Comparison of ENCODE assay signal across 13 cellular contexts in the genomic region with DNA sequence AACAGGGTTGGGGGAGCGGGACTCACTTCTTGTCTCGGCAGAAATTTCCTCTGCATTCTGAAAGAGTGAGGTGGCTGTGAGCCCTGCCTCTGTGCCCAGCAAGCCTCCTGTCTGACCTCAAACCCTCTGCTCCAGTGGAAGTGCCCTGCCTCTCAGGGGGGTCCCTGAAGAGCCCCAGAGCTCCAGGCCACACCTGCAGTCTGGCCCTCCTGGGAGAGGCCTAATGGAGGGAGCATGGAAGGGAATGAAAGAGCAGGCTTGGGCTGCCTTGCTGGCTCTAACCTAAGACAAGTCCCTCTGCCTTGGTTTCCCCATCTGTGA. TPM values are rescaled to one million over a fixed set of nuclear protein-coding genes. Genes with fewer than 3 reads are reported as not detected.
DNase-seq lines count a peak whose midpoint lies in the region; ATAC-seq and TF ChIP-seq lines count a peak whose summit lies in the region.
"Had no signal": no experiment of that assay in that cellular context is flagged by ENCODE, and none has a peak within 500 bp of the region (broad histone marks: within the 10 kb centered on the region; RNA-seq: fewer than 3 reads in every experiment).

No MANE protein-coding gene starts in this region.

- H3K4me2 ChIP-seq in Loucy (ENCODE audit: low read depth, low read length, poor library complexity, severe bottlenecking) = peak overlapping the region; percentile 67

- no peaks in the 10 kb centered on the region for H3K9me2 ChIP-seq in Loucy (replicated peaks; ENCODE audit: low read depth, low read length)

- H3K27me3 Mint-ChIP-seq in activated T-helper 1 cell treated with anti-CD3 and anti-CD28 coated beads, Interleukin-12 subunit alpha, Interleukin-12 subunit beta, Interleukin-2, Interleukin-4 antibody, amounts not matched to agents 30 ng/mL and 10 ng/mL and 1 ng/mL, durations not matched to agents 14 hours and 24 hours and 36 hours (ENCODE audit: insufficient read depth) = peaks cover 2% of the 10 kb centered on the region
- peaks cover 2% of the 10 kb centered on the region for H3K27me3 Mint-ChIP-seq in CD8-positive, alpha-beta T cell (ENCODE audit: low read depth)

- POLR2A ChIA-PET in CD8-positive, alpha-beta T cell (lab: Charles Lee) = no interaction called here

- H3K9me3 ChIP-seq in Loucy (ENCODE audit: insufficient read depth, low read depth, low read length) (no peaks in the 10 kb centered on the region), mucosa of stomach (ENCODE audit: control insufficient read depth, low read length) (no peaks in the 10 kb centered on the region)
- H3K9me3 ChIP-seq in CD8-positive, alpha-beta T cell (ENCODE audit: low read length) = no peaks in the 10 kb centered on the region
- H3K9me3 ChIP-seq: neutrophil had no signal

- H3K4me1 Mint-ChIP-seq in activated T-helper 1 cell treated with anti-CD3 and anti-CD28 coated beads, Interleukin-12 subunit alpha, Interleukin-12 subunit beta, Interleukin-2, Interleukin-4 antibody, amounts not matched to agents 30 ng/mL and 10 ng/mL and 1 ng/mL, durations not matched to agents 14 hours and 24 hours and 36 hours (ENCODE audit: low read depth) = no peaks in the 10 kb centered on the region
- H3K4me1 Mint-ChIP-seq in CD8-positive, alpha-beta T cell (ENCODE audit: low read depth) = peaks cover 6% of the 10 kb centered on the region

- CTCF ChIA-PET in CD8-positive, alpha-beta T cell (lab: Charles Lee) = interaction anchor here (0.7 to 1.8 kb wide), 4 partner anchors 8 to 16 kb away, joined by 3 to 4 read pairs (median 4); no protein-coding TSS in a partner anchor

- H3K27ac Mint-ChIP-seq in activated T-helper 1 cell treated with anti-CD3 and anti-CD28 coated beads, Interleukin-12 subunit alpha, Interleukin-12 subunit beta, Interleukin-2, Interleukin-4 antibody, amounts not matched to agents 30 ng/mL and 10 ng/mL and 1 ng/mL, durations not matched to agents 14 hours and 24 hours and 36 hours = no peak overlapping the region
- no peak overlapping the region for H3K27ac Mint-ChIP-seq in CD8-positive, alpha-beta T cell

- H4K20me1 ChIP-seq in Loucy (ENCODE audit: insufficient read depth, low read length, poor library complexity, severe bottlenecking) = no peaks in the 10 kb centered on the region

- TF ChIP-seq CTCF in Loucy (conservative IDR thresholded peaks at IDR 0.05; ENCODE audit: low read length) (no peak), dorsolateral prefrontal cortex (IDR thresholded peaks at IDR 0.05 in 54 of 56, conservative IDR thresholded peaks at IDR 0.05 in 2 of 56; ENCODE audit: low read depth in 1 of 56, partially characterized antibody in 56 of 56) (no peak)
- no peak for TF ChIP-seq CTCF in CD8-positive, alpha-beta T cell (IDR thresholded peaks at IDR 0.05)

- H3K9me3 Mint-ChIP-seq in activated T-helper 1 cell treated with anti-CD3 and anti-CD28 coated beads, Interleukin-12 subunit alpha, Interleukin-12 subunit beta, Interleukin-2, Interleukin-4 antibody, amounts not matched to agents 30 ng/mL and 10 ng/mL and 1 ng/mL, durations not matched to agents 14 hours and 24 hours and 36 hours = no peaks in the 10 kb centered on the region
- no peaks in the 10 kb centered on the region for H3K9me3 Mint-ChIP-seq in CD8-positive, alpha-beta T cell

- H3K4me3 ChIP-seq in Loucy (ENCODE audit: low read length, poor library complexity, severe bottlenecking) (no peak overlapping the region), dorsolateral prefrontal cortex (peak overlapping the region in 1 of 59 donors; percentile 2), mucosa of stomach (ENCODE audit: low read length) (no peak overlapping the region)
- no peak overlapping the region for H3K4me3 ChIP-seq in CD8-positive, alpha-beta T cell (ENCODE audit: low read depth, low read length)

- no peak overlapping the region for H3K9ac ChIP-seq in Loucy (ENCODE audit: low read depth, low read length, poor library complexity, severe bottlenecking)
- H3K9ac ChIP-seq in mucosa of stomach (ENCODE audit: low read length) = peak overlapping the region; percentile 46

- H3K79me2 ChIP-seq in Loucy (ENCODE audit: insufficient read depth, low read length) = peaks cover 3% of the 10 kb centered on the region; the same call in 1 of the 2 replicates

- DNase-seq in dorsolateral prefrontal cortex (no peak), globus pallidus (ENCODE audit: low spot score) (no peak), NCI-H146 (lab: John Stamatoyannopoulos, UW) (no peak)
- no peak for DNase-seq in activated T-helper 1 cell treated with anti-CD3 and anti-CD28 coated beads, Interleukin-12 subunit alpha, Interleukin-12 subunit beta, Interleukin-2, Interleukin-4 antibody, amounts not matched to agents 30 ng/mL and 10 ng/mL and 1 ng/mL, durations not matched to agents 14 hours and 24 hours and 36 hours (ENCODE audit: low spot score)
- no peak for DNase-seq in CD8-positive, alpha-beta T cell
- DNase-seq: cortex of kidney, NCI-H187, PC-3 had no signal

- no peaks in the 10 kb centered on the region for H3K36me3 Mint-ChIP-seq in activated T-helper 1 cell treated with anti-CD3 and anti-CD28 coated beads, Interleukin-12 subunit alpha, Interleukin-12 subunit beta, Interleukin-2, Interleukin-4 antibody, amounts not matched to agents 30 ng/mL and 10 ng/mL and 1 ng/mL, durations not matched to agents 14 hours and 24 hours and 36 hours (ENCODE audit: low read depth)
- no peaks in the 10 kb centered on the region for H3K36me3 Mint-ChIP-seq in CD8-positive, alpha-beta T cell

- intact Hi-C loops in dorsolateral prefrontal cortex (cut with DNase I) = no loop called here
- intact Hi-C loops in activated T-helper 1 cell treated with anti-CD3 and anti-CD28 coated beads, Interleukin-12 subunit alpha, Interleukin-12 subunit beta, Interleukin-2, Interleukin-4 antibody, amounts not matched to agents 30 ng/mL and 10 ng/mL and 1 ng/mL, durations not matched to agents 14 hours and 24 hours and 36 hours (cut with micrococcal nuclease) = no loop called here
- intact Hi-C loops in CD8-positive, alpha-beta T cell (cut with DNase I, micrococcal nuclease) = no loop called here

- no peak overlapping the region for H3K4me3 Mint-ChIP-seq in activated T-helper 1 cell treated with anti-CD3 and anti-CD28 coated beads, Interleukin-12 subunit alpha, Interleukin-12 subunit beta, Interleukin-2, Interleukin-4 antibody, amounts not matched to agents 30 ng/mL and 10 ng/mL and 1 ng/mL, durations not matched to agents 14 hours and 24 hours and 36 hours
- H3K4me3 Mint-ChIP-seq in CD8-positive, alpha-beta T cell = no peak overlapping the region

- H3K36me3 ChIP-seq in Loucy (ENCODE audit: insufficient read depth, low read length) (no peaks in the 10 kb centered on the region), mucosa of stomach (ENCODE audit: control insufficient read depth, insufficient read depth, low read length) (no peaks in the 10 kb centered on the region)
- H3K36me3 ChIP-seq in CD8-positive, alpha-beta T cell (ENCODE audit: insufficient read depth, low read length) = no peaks in the 10 kb centered on the region
- H3K36me3 ChIP-seq: neutrophil had no signal

- H3K4me1 ChIP-seq in Loucy (ENCODE audit: insufficient read depth, low read length, poor library complexity, severe bottlenecking) (peaks cover 55% of the 10 kb centered on the region), mucosa of stomach (ENCODE audit: control insufficient read depth, insufficient read depth, low read length) (peaks cover 48% of the 10 kb centered on the region)
- peaks cover 11% of the 10 kb centered on the region for H3K4me1 ChIP-seq in CD8-positive, alpha-beta T cell (ENCODE audit: insufficient read depth, low read length)

- ATAC-seq in CD8-positive, alpha-beta T cell = no peak
- ATAC-seq: PC-3 had no signal

- no peaks in the 10 kb centered on the region for H3F3A ChIP-seq in Loucy (ENCODE audit: low read depth)

- no peak overlapping the region for H2AFZ ChIP-seq in Loucy (ENCODE audit: low read length)

- H3K27me3 ChIP-seq in Loucy (ENCODE audit: insufficient read depth, low read length, poor library complexity, severe bottlenecking) (no peaks in the 10 kb centered on the region), dorsolateral prefrontal cortex (no peaks in the 10 kb centered on the region), mucosa of stomach (ENCODE audit: control insufficient read depth, insufficient read depth, low read length) (no peaks in the 10 kb centered on the region)
- H3K27me3 ChIP-seq in CD8-positive, alpha-beta T cell (ENCODE audit: insufficient read depth, low read length) = no peaks in the 10 kb centered on the region
- H3K27me3 ChIP-seq: neutrophil had no signal

- H3K27ac ChIP-seq in dorsolateral prefrontal cortex = peak overlapping the region in 48 of 59 donors; percentile 15 to 92 (median 66)
- H3K27ac ChIP-seq in temporal lobe (ENCODE audit: low read depth, low read length) = peak overlapping the region; percentile 70
- H3K27ac ChIP-seq in CD8-positive, alpha-beta T cell (ENCODE audit: low read depth, low read length) = no peak overlapping the region

RNA-seq across cellular contexts. Expression of a gene that starts 14.9 kb away (rescaled TPM):
- 100 to 1,000 TPM in 102 of 120 experiments, 10 to 100 TPM in 18; 74.0 to 177 (median 117) TPM for total RNA-seq in dorsolateral prefrontal cortex
- total RNA-seq in temporal lobe = 17.9 TPM
- total RNA-seq in activated T-helper 1 cell treated with anti-CD3 and anti-CD28 coated beads, Interleukin-12 subunit alpha, Interleukin-12 subunit beta, Interleukin-2, Interleukin-4 antibody, amounts not matched to agents 30 ng/mL and 10 ng/mL and 1 ng/mL, durations not matched to agents 14 hours and 24 hours and 36 hours = 0.05 TPM in 1 of 2 replicates, not detected in the other
- total RNA-seq in CD8-positive, alpha-beta T cell = under 1 TPM in 1 of 2 experiments, not detected in 1; 0.14 TPM

RNA-seq across cellular contexts. Expression of a gene that starts 50.8 kb away (rescaled TPM):
- total RNA-seq in dorsolateral prefrontal cortex (10 to 100 TPM in 4 of 120 experiments, 1 to 10 TPM in 93, under 1 TPM in 22, not detected in 1; 0.36 to 14.3 (median 1.8) TPM), temporal lobe (under 0.01 TPM)
- not detected in 2 replicates for total RNA-seq in activated T-helper 1 cell treated with anti-CD3 and anti-CD28 coated beads, Interleukin-12 subunit alpha, Interleukin-12 subunit beta, Interleukin-2, Interleukin-4 antibody, amounts not matched to agents 30 ng/mL and 10 ng/mL and 1 ng/mL, durations not matched to agents 14 hours and 24 hours and 36 hours
- not detected for total RNA-seq in CD8-positive, alpha-beta T cell
- total RNA-seq: HT1080 had no signal

RNA-seq across cellular contexts. Expression of a gene that starts 53.3 kb away (rescaled TPM):
- total RNA-seq in dorsolateral prefrontal cortex (10 to 100 TPM in 110 of 120 experiments, 1 to 10 TPM in 10; 8.6 to 36.1 (median 12.8) TPM), temporal lobe (1.5 TPM)
- 34.6 and 37.6 TPM in 2 replicates for total RNA-seq in activated T-helper 1 cell treated with anti-CD3 and anti-CD28 coated beads, Interleukin-12 subunit alpha, Interleukin-12 subunit beta, Interleukin-2, Interleukin-4 antibody, amounts not matched to agents 30 ng/mL and 10 ng/mL and 1 ng/mL, durations not matched to agents 14 hours and 24 hours and 36 hours
- 100 to 1,000 TPM; 144 to 158 TPM for total RNA-seq in CD8-positive, alpha-beta T cell

Comparison
In these comparisons a context has a peak if more than half of its experiments do, and no peak if none do; other contexts are left out.
1. RNA of a gene that starts 14.9 kb away (total RNA-seq): 74.0 to 177 TPM in dorsolateral prefrontal cortex and 17.9 TPM in temporal lobe (single experiment); 0.14 TPM in CD8-positive, alpha-beta T cell and 0.05 TPM in activated T-helper 1 cell treated with anti-CD3 and anti-CD28 coated beads, Interleukin-12 subunit alpha, Interleukin-12 subunit beta, Interleukin-2, Interleukin-4 antibody, amounts not matched to agents 30 ng/mL and 10 ng/mL and 1 ng/mL, durations not matched to agents 14 hours and 24 hours and 36 hours; every median in the first group is over 10 times any median in the second.